Comparison of ENCODE assay signal across 15 cellular contexts in the genomic region with DNA sequence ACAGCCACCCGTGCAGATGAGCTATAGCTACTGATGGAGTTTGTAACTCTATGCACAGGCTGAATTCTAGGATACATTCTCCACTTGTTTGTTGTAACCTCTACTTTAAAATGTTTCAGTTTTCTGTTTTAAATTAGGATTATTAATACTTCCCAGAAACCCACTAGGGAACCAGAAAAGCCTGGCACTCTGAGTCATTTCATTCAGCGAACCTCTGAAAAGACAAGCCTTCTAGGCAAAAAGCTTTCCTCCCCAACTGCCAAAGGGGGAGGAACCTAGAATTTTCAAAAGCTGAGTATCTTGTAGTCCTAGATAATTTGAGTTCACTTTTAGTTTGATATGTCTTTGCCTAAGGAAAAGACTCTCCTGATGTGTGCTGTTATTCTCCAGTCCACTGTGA. TPM values are rescaled to one million over a fixed set of nuclear protein-coding genes. Genes with fewer than 3 reads are reported as not detected.
DNase-seq lines count a peak whose midpoint lies in the region; ATAC-seq, FAIRE-seq and TF ChIP-seq lines count a peak whose summit lies in the region.
"Had no signal": no experiment of that assay in that cellular context is flagged by ENCODE, and none has a peak within 500 bp of the region (broad histone marks: within the 10 kb centered on the region; RNA-seq: fewer than 3 reads in every experiment).

No MANE protein-coding gene starts in this region.

- H3K9ac ChIP-seq in GM12878 (ENCODE audit: control insufficient read depth, insufficient read depth, low read length): no peak overlapping the region
- H3K9ac ChIP-seq: BLaER1 treated with 17β-estradiol and CSF1 and Interleukin-3, amounts not matched to agents 10 nM and 100 nM had no signal

- H3K79me2 ChIP-seq in GM12878 (ENCODE audit: control insufficient read depth, insufficient read depth, low read length): no peaks in the 10 kb centered on the region

- TF ChIP-seq EP300 in GM12878 (IDR thresholded peaks at IDR 0.05; ENCODE audit: borderline replicate concordance in 1 of 2, control insufficient read depth in 1 of 2, low read depth in 2 of 2, low read length in 2 of 2): no peak

- in situ Hi-C loops in GM12878 (cut with MboI): no loop called here

- POLR2A ChIA-PET in GM12878 (lab: Charles Lee): no interaction called here

- no peak overlapping the region for H2AFZ ChIP-seq in GM12878 (ENCODE audit: control insufficient read depth, low read depth, low read length)

- DNase-seq in left ventricle myocardium inferior (no peak), right atrium auricular region (ENCODE audit: low spot score) (no peak), GM12878 (ENCODE audit: low read depth, low spot score) (no peak), medulla oblongata (ENCODE audit: extremely low spot score) (peak; percentile 23), uterus (no peak), BE2C (no peak), LoVo (ENCODE audit: low spot score) (no peak)
- DNase-seq: activated CD8-positive, alpha-beta memory T cell treated with anti-CD3 and anti-CD28 coated beads, Interleukin-2, amount 50 U/mL, for 48 hours; GOT3; left colon; pancreas; T1000 had no signal

- BruUV-seq in GM12878 (replicated peaks; lab: Mats Ljungman, UMichigan): no TSS peak

- H3K4me1 ChIP-seq in left ventricle myocardium inferior: peaks cover 49% of the 10 kb centered on the region
- H3K4me1 ChIP-seq in right atrium auricular region: peaks cover 0 to 24% of the 10 kb centered on the region in 2 donors
- H3K4me1 ChIP-seq in GM12878 (ENCODE audit: control insufficient read depth, insufficient read depth, low read length): no peaks in the 10 kb centered on the region
- H3K4me1 ChIP-seq in uterus: peaks cover 0 to 12% of the 10 kb centered on the region in 2 donors
- no peaks in the 10 kb centered on the region for H3K4me1 ChIP-seq in BE2C
- H3K4me1 ChIP-seq: BLaER1 treated with 17β-estradiol and CSF1 and Interleukin-3, amounts not matched to agents 10 nM and 100 nM; pancreas had no signal

- H3K4me3 ChIP-seq in left ventricle myocardium inferior (no peak overlapping the region), right atrium auricular region (no peak overlapping the region), GM12878 (no peak overlapping the region), uterus (no peak overlapping the region), BE2C (ENCODE audit: low read depth, low read length) (no peak overlapping the region)
- H3K4me3 ChIP-seq: BLaER1 treated with 17β-estradiol and CSF1 and Interleukin-3, amounts not matched to agents 10 nM and 100 nM; cardiac muscle cell; pancreas had no signal

- peak; percentile 13 for FAIRE-seq in GM12878 (lab: Jason Lieb, UNC)
- FAIRE-seq: pancreas had no signal

- H3K27ac ChIP-seq in left ventricle myocardium inferior (replicated peaks) (peak overlapping the region; percentile 38), right atrium auricular region (peak overlapping the region in 1 of 2 donors; percentile 56), GM12878 (ENCODE audit: control insufficient read depth, insufficient read depth) (no peak overlapping the region), uterus (peak overlapping the region; percentile 40 to 59)
- H3K27ac ChIP-seq: BLaER1 treated with 17β-estradiol and CSF1 and Interleukin-3, amounts not matched to agents 10 nM and 100 nM; cardiac muscle cell; pancreas had no signal

- no peak for TF ChIP-seq RAD21 in GM12878 (IDR thresholded peaks at IDR 0.05; ENCODE audit: insufficient read depth, low read depth, low read length)

- H3K27me3 ChIP-seq in left ventricle myocardium inferior (ENCODE audit: low read depth) (no peaks in the 10 kb centered on the region), right atrium auricular region (no peaks in the 10 kb centered on the region), GM12878 (replicated peaks in 1 of 2; ENCODE audit: control insufficient read depth in 2 of 2, insufficient read depth in 2 of 2, low read length in 1 of 2) (no peaks in the 10 kb centered on the region), uterus (no peaks in the 10 kb centered on the region), BE2C (no peaks in the 10 kb centered on the region)
- H3K27me3 ChIP-seq: BLaER1 treated with 17β-estradiol and CSF1 and Interleukin-3, amounts not matched to agents 10 nM and 100 nM; cardiac muscle cell; pancreas had no signal

- RAD21 ChIA-PET in GM12878 (lab: Charles Lee; ENCODE audit: unreplicated experiment): no interaction called here

- no peak for TF ChIP-seq CTCF in left ventricle myocardium inferior (IDR thresholded peaks at IDR 0.05; ENCODE audit: borderline replicate concordance)
- TF ChIP-seq CTCF in right atrium auricular region (IDR thresholded peaks at IDR 0.05): no peak
- no peak for TF ChIP-seq CTCF in GM12878 (IDR thresholded peaks at IDR 0.05 in 2 of 3, conservative IDR thresholded peaks at IDR 0.05 in 1 of 3; ENCODE audit: control insufficient read depth in 2 of 3, extremely low read depth in 1 of 3, insufficient read depth in 1 of 3, low read depth in 3 of 3, low read length in 3 of 3)
- TF ChIP-seq CTCF in uterus (IDR thresholded peaks at IDR 0.05): no peak
- TF ChIP-seq CTCF in BE2C (IDR thresholded peaks at IDR 0.05; ENCODE audit: low read depth, low read length): no peak

- CTCF ChIA-PET in GM12878 (lab: Yijun Ruan, JAX): interaction anchor here (1.7 to 2.6 kb wide), 2 partner anchors 9 to 10 kb away, joined by 3 to 6 read pairs; no protein-coding TSS in a partner anchor

- peaks cover 57% of the 10 kb centered on the region for H3K36me3 ChIP-seq in left ventricle myocardium inferior
- peaks cover 26% of the 10 kb centered on the region for H3K36me3 ChIP-seq in right atrium auricular region
- H3K36me3 ChIP-seq in GM12878 (ENCODE audit: control insufficient read depth in 2 of 2, insufficient read depth in 2 of 2, low read length in 1 of 2): peaks cover 5 to 9% of the 10 kb centered on the region in 2 experiments; a peak in 2 of 4 replicates
- no peaks in the 10 kb centered on the region for H3K36me3 ChIP-seq in uterus
- H3K36me3 ChIP-seq in BE2C: peaks cover 7% of the 10 kb centered on the region

- ATAC-seq in GM12878 (no peak), GM21360 (IDR thresholded peaks at IDR 0.05; ENCODE audit: unreplicated experiment) (no peak)
- ATAC-seq: left colon had no signal

- 75% methylated on average over 2 of the region's 2 CpGs for WGBS in GM12878 (ENCODE audit: insufficient coverage, insufficient replicate concordance, low lambda C conversion rate, missing lambda C conversion rate)

- H4K20me1 ChIP-seq in GM12878 (ENCODE audit: control insufficient read depth, insufficient read depth): no peaks in the 10 kb centered on the region

- no peak for TF ChIP-seq POLR2A in GM12878 (IDR thresholded peaks at IDR 0.05; ENCODE audit: low read depth, low read length)
- no peak for TF ChIP-seq POLR2A in uterus (IDR thresholded peaks at IDR 0.05)

- intact Hi-C loops in left ventricle myocardium inferior (cut with micrococcal nuclease): no loop called here
- intact Hi-C loops in GM12878 (cut with micrococcal nuclease; ENCODE audit: unreplicated experiment): no loop called here
- intact Hi-C loops in uterus (cut with DNase I; ENCODE audit: low total_unique reads): no loop called here

- H3K9me3 ChIP-seq in left ventricle myocardium inferior (replicated peaks) (no peaks in the 10 kb centered on the region), right atrium auricular region (no peaks in the 10 kb centered on the region), GM12878 (replicated peaks; ENCODE audit: control insufficient read depth, insufficient read depth, low read length) (no peaks in the 10 kb centered on the region), uterus (no peaks in the 10 kb centered on the region), BE2C (no peaks in the 10 kb centered on the region)
- H3K9me3 ChIP-seq: pancreas had no signal

- no peak overlapping the region for H3K4me2 ChIP-seq in GM12878 (ENCODE audit: control insufficient read depth, insufficient read depth)
- H3K4me2 ChIP-seq: BLaER1 treated with 17β-estradiol and CSF1 and Interleukin-3, amounts not matched to agents 10 nM and 100 nM had no signal

- SMC1A ChIA-PET in GM12878 (lab: Charles Lee; ENCODE audit: uncharacterized antibody, unreplicated experiment): interaction anchor here (0.6 to 1.0 kb wide), 2 partner anchors 11 to 416 kb away, joined by 3 read pairs; no protein-coding TSS in a partner anchor

TF ChIP-seq in GM12878, 131 proteins besides CTCF, POLR2A, EP300 and RAD21 (continues in another document):
- TF ChIP-seq KAT2A (conservative IDR thresholded peaks at IDR 0.05; ENCODE audit: control insufficient read depth, low read depth, low read length) (no peak), BHLHE40 (IDR thresholded peaks at IDR 0.05; ENCODE audit: borderline replicate concordance in 1 of 2, low read depth in 2 of 2, low read length in 1 of 2) (no peak), ZBED1 (IDR thresholded peaks at IDR 0.05; ENCODE audit: borderline replicate concordance) (no peak), ZNF384 (IDR thresholded peaks at IDR 0.05; ENCODE audit: borderline replicate concordance, low read depth, low read length) (no peak), RUNX3 (IDR thresholded peaks at IDR 0.05; ENCODE audit: low read length) (no peak), TCF3 (IDR thresholded peaks at IDR 0.05; ENCODE audit: borderline replicate concordance, insufficient read depth, low read depth, low read length) (no peak), SUPT20H (IDR thresholded peaks at IDR 0.05; ENCODE audit: borderline replicate concordance, control insufficient read depth, low read depth, low read length) (no peak)

RNA-seq across cellular contexts. Expression of gene GOSR1, which starts 43.2 kb away (rescaled TPM):
- total RNA-seq in left ventricle myocardium inferior (28.2 TPM), right atrium auricular region (10 to 100 TPM; 25.2 to 33.5 TPM), GM12878 (2014; rRNA removed) (20.3 and 21.4 TPM in 2 replicates), GM12878 (2014; rRNA removed; fragmentation: Illumina TruSeq; extraction: Trizol) (32.3 and 37.4 TPM in 2 replicates), GM12878 (2021) (36.5 and 41.9 TPM in 2 replicates), uterus (10 to 100 TPM in 3 of 4 donors, 1 to 10 TPM in 1; 9.4 to 69.7 (median 45.3) TPM)
- total RNA-seq in GM12878 (2013; cell fraction: nucleolus; rRNA removed): 118 and 128 TPM in 2 replicates
- polyA plus RNA-seq in GM12878 (2011; ENCODE audit: low read depth): 27.3 TPM
- polyA plus RNA-seq in GM12878 (2011; rRNA removed) (33.6 and 45.1 TPM in 2 replicates), GM12878 (2014; fragmentation: Illumina TruSeq; extraction: Trizol) (44.0 and 58.8 TPM in 2 replicates), GM12878 (2014; fragmentation: Nextera tagmentation; extraction: Ambion mirVana) (10 to 100 TPM; 71.0 to 99.3 TPM), GM12878 (2014; rRNA removed) (22.8 and 23.1 TPM in 2 replicates), GM12878 (2016; fragmentation: Nextera tagmentation; extraction: Ambion mirVana) (10 to 100 TPM; 48.0 to 48.4 TPM)
- 17.3 and 19.9 TPM in 2 replicates for polyA plus RNA-seq in GM12878 (2011; cell fraction: cytosol; rRNA removed)
- 19.1 and 21.3 TPM in 2 replicates for polyA plus RNA-seq in GM12878 (2011; cell fraction: nucleus; rRNA removed)
- 32.1 and 34.7 TPM in 2 replicates for polyA plus RNA-seq in GM12878 (2012)
- polyA minus RNA-seq in GM12878 (2011; rRNA and poly(A)+ RNA removed): 31.2 and 62.8 TPM in 2 replicates
- polyA minus RNA-seq in GM12878 (2011; cell fraction: cytosol; rRNA and poly(A)+ RNA removed): 12.5 and 18.3 TPM in 2 replicates
- polyA minus RNA-seq in GM12878 (2011; cell fraction: nucleus; rRNA and poly(A)+ RNA removed): 22.6 and 38.4 TPM in 2 replicates
- 39.7 TPM for polyA plus RNA-seq in BE2C (2012; ENCODE audit: insufficient read depth, insufficient read length, low read depth)
